ENCODE assay signal across 20 cellular contexts in genomic region chr3:191761906-191762305, GRCh38.
A peak's percentile ranks its signal among the peaks of the same experiment; 100 is the strongest.
DNase-seq lines count a peak whose midpoint lies in the region; ATAC-seq and TF ChIP-seq lines count a peak whose summit lies in the region.
"Had no signal": no experiment of that assay in that cellular context is flagged by ENCODE, and none has a peak within 500 bp of the region (broad histone marks: within the 10 kb centered on the region; RNA-seq: fewer than 3 reads in every experiment).

No MANE protein-coding gene starts in this region.

- peak overlapping the region; percentile 80 for H3K4me2 ChIP-seq in skeletal muscle satellite cell (ENCODE audit: low read length)
- H3K4me2 ChIP-seq: BLaER1 had no signal

- DNase-seq in HS-5 (ENCODE audit: low read depth) (peak; percentile 33), SJCRH30 (peak in 1 of 2 experiments; percentile 26), fibroblast of the aortic adventitia (ENCODE audit: low read depth) (peak; percentile 28), RKO (ENCODE audit: low spot score) (no peak), NCI-H510A (lab: John Stamatoyannopoulos, UW) (no peak)
- DNase-seq: activated CD4-positive, alpha-beta T cell treated with anti-CD3 and anti-CD28 coated beads for 48 hours; activated CD8-positive, alpha-beta memory T cell treated with anti-CD3 and anti-CD28 coated beads, Interleukin-2, amount 50 U/mL, for 48 hours; activated gamma-delta T cell treated with Interleukin-2 at 50 U/mL for 16 hours; cortex of kidney; DMS79; erythroblast; islet precursor cell; NCI-H1436; NCI-H2171 treated with DMSO at 0.1 percent for 48 hours; pancreas had no signal

- H3K27me3 ChIP-seq in SJCRH30, result no peaks in the 10 kb centered on the region
- H3K27me3 ChIP-seq in skeletal muscle satellite cell (ENCODE audit: control insufficient read depth, insufficient read depth, low read length), result no peaks in the 10 kb centered on the region
- H3K27me3 ChIP-seq: BLaER1, pancreas had no signal

- peaks cover 8% of the 10 kb centered on the region for H3K4me1 ChIP-seq in SJCRH30
- peaks cover 14% of the 10 kb centered on the region for H3K4me1 ChIP-seq in skeletal muscle satellite cell (ENCODE audit: control insufficient read depth, insufficient read depth, low read length)
- H3K4me1 ChIP-seq: BLaER1, pancreas had no signal

- H3K36me3 ChIP-seq in SJCRH30, result no peaks in the 10 kb centered on the region
- no peaks in the 10 kb centered on the region for H3K36me3 ChIP-seq in skeletal muscle satellite cell (ENCODE audit: insufficient read depth, low read length)
- H3K36me3 ChIP-seq: BLaER1, pancreas had no signal

- peak overlapping the region; percentile 15; the same call in 1 of the 2 replicates for H3K27ac ChIP-seq in SJCRH30
- H3K27ac ChIP-seq: BLaER1, pancreas had no signal

- no peak for TF ChIP-seq CTCF in fibroblast of the aortic adventitia (IDR thresholded peaks at IDR 0.05; ENCODE audit: insufficient read depth, low read length)

- H3K4me3 ChIP-seq in SJCRH30, result no peak overlapping the region
- no peak overlapping the region for H3K4me3 ChIP-seq in fibroblast of the aortic adventitia (ENCODE audit: low read depth, low read length)
- H3K4me3 ChIP-seq in skeletal muscle satellite cell (ENCODE audit: low read length), result peak overlapping the region; percentile 21
- H3K4me3 ChIP-seq: BLaER1, K562, pancreas, skin epidermis had no signal

- H3K9me3 ChIP-seq in SJCRH30 (replicated peaks) (no peaks in the 10 kb centered on the region), skeletal muscle satellite cell (replicated peaks; ENCODE audit: low read length) (no peaks in the 10 kb centered on the region)
- H3K9me3 ChIP-seq: BLaER1, pancreas had no signal

- H3K9ac ChIP-seq in skeletal muscle satellite cell (ENCODE audit: low read depth, low read length), result peak overlapping the region; percentile 38
- H3K9ac ChIP-seq: BLaER1 had no signal

- ATAC-seq in GM19023 (IDR thresholded peaks at IDR 0.05; ENCODE audit: unreplicated experiment), result no peak
- ATAC-seq: K562 had no signal

Comparison
In these comparisons a context has a peak if more than half of its experiments do, and no peak if none do; other contexts are left out.
1. DNase-seq: peak in HS-5 (single experiment) and fibroblast of the aortic adventitia (single experiment); none in RKO (single experiment) and NCI-H510A (single experiment).